Comparison of ENCODE assay signal across 37 cellular contexts in genomic region chr20:48649868-48650267, GRCh38.
"Had no signal": no experiment of that assay in that cellular context is flagged by ENCODE, and none has a peak within 500 bp of the region (broad histone marks: within the 10 kb centered on the region; RNA-seq: fewer than 3 reads in every experiment).

No MANE protein-coding gene starts in this region.

- H3K9me3 ChIP-seq: adrenal gland, body of pancreas, breast epithelium had no signal

- ATAC-seq: activated CD4-positive, alpha-beta T cell treated with anti-CD3 and anti-CD28 coated beads for 36 hours; activated CD4-positive, CD25-positive, alpha-beta regulatory T cell treated with anti-CD3 and anti-CD28 coated beads, Interleukin-2, amount 50 U/mL, for 24 hours; activated CD8-positive, alpha-beta memory T cell treated with anti-CD3 and anti-CD28 coated beads, Interleukin-2, amount 10 ng/mL, durations not matched to agents 7 days and 5 days; activated CD8-positive, alpha-beta T cell treated with anti-CD3 and anti-CD28 coated beads, Interleukin-2, amount 10 ng/mL, durations not matched to agents 7 days and 5 days; activated naive CD4-positive, alpha-beta T cell treated with anti-CD3 and anti-CD28 coated beads, Interleukin-2, amount 50 U/mL, for 72 hours; body of pancreas had no signal

- H3K27me3 ChIP-seq: adrenal gland, body of pancreas, brain microvascular endothelial cell, breast epithelium had no signal

- H3K27ac ChIP-seq: adrenal gland, body of pancreas, brain microvascular endothelial cell, breast epithelium, VCaP had no signal

- H3K9me3 Mint-ChIP-seq: activated B cell treated with CpG ODN at 0.5 μM for 24 hours; activated CD4-positive, alpha-beta memory T cell treated with anti-CD3 and anti-CD28 coated beads, Interleukin-2, amount 10 ng/mL, durations not matched to agents 7 days and 5 days; activated CD4-positive, alpha-beta T cell treated with anti-CD3 and anti-CD28 coated beads, Interleukin-2, amount 10 ng/mL, durations not matched to agents 7 days and 5 days; activated naive CD4-positive, alpha-beta T cell treated with anti-CD3 and anti-CD28 coated beads, Interleukin-2, amount 10 ng/mL, durations not matched to agents 7 days and 5 days; activated naive CD4-positive, alpha-beta T cell treated with anti-CD3 and anti-CD28 coated beads, Interleukin-2, amount 50 U/mL, for 72 hours; activated naive CD8-positive, alpha-beta T cell treated with anti-CD3 and anti-CD28 coated beads for 36 hours; activated T-cell treated with anti-CD3 and anti-CD28 coated beads, Interleukin-2, amount 50 U/mL, for 24 hours; activated T-helper 2 cell treated with anti-CD3 and anti-CD28 coated beads, Interferon-gamma antibody, Interleukin-2, Interleukin-4, amounts not matched to agents 10 μg/mL and 5 μg/mL and 100 μg/mL, durations not matched to agents 14 hours and 24 hours and 36 hours; T-helper 1 cell treated with Interleukin-12 subunit alpha and Interleukin-12 subunit beta and Interleukin-4 antibody, amounts not matched to agents 30 μg/mL and 1 μg/mL, for 36 hours; T-helper 2 cell treated with Interferon-gamma antibody and Interleukin-4, amounts not matched to agents 5 μg/mL and 100 μg/mL, for 36 hours had no signal

- DNase-seq: activated B cell treated with CpG ODN at 0.5 μM for 24 hours; activated CD4-positive, alpha-beta memory T cell treated with anti-CD3 and anti-CD28 coated beads, Interleukin-2, amount 10 ng/mL, durations not matched to agents 7 days and 5 days; activated CD4-positive, alpha-beta T cell treated with anti-CD3 and anti-CD28 coated beads for 1 hour; activated CD4-positive, alpha-beta T cell treated with anti-CD3 and anti-CD28 coated beads for 36 hours; activated CD4-positive, alpha-beta T cell treated with anti-CD3 and anti-CD28 coated beads for 48 hours; activated CD4-positive, alpha-beta T cell treated with anti-CD3 and anti-CD28 coated beads, Interleukin-2, amount 10 ng/mL, durations not matched to agents 7 days and 5 days; activated CD4-positive, alpha-beta T cell treated with anti-CD3 and anti-CD28 coated beads, Interleukin-2, amount 50 U/mL, for 48 hours; activated CD8-positive, alpha-beta memory T cell treated with anti-CD3 and anti-CD28 coated beads for 24 hours; activated CD8-positive, alpha-beta memory T cell treated with anti-CD3 and anti-CD28 coated beads, Interleukin-2, amount 10 ng/mL, durations not matched to agents 7 days and 5 days; activated CD8-positive, alpha-beta memory T cell treated with anti-CD3 and anti-CD28 coated beads, Interleukin-2, amount 50 U/mL, for 48 hours; activated CD8-positive, alpha-beta T cell treated with anti-CD3 and anti-CD28 coated beads, Interleukin-2, amount 10 ng/mL, durations not matched to agents 7 days and 5 days; activated effector memory CD4-positive, alpha-beta T cell treated with Interleukin-2 at 50 U/mL for 16 hours; activated gamma-delta T cell; activated naive CD4-positive, alpha-beta T cell treated with anti-CD3 and anti-CD28 coated beads, Interleukin-2, amount 10 ng/mL, durations not matched to agents 7 days and 5 days; activated naive CD4-positive, alpha-beta T cell treated with Interleukin-2 at 50 U/mL for 16 hours; activated naive CD8-positive, alpha-beta T cell treated with anti-CD3 and anti-CD28 coated beads for 36 hours; activated T-cell treated with anti-CD3 and anti-CD28 coated beads, Interleukin-2, amount 50 U/mL, for 24 hours; activated T-cell treated with anti-CD3 and anti-CD28 coated beads, Interleukin-2, amount 50 U/mL, for 48 hours; adrenal gland; amniotic stem cell; aorta; body of pancreas; brain microvascular endothelial cell; central memory CD4-positive, alpha-beta T cell; cerebellar nuclear complex; T-helper 1 cell; T-helper 2 cell; T-helper 9 cell had no signal

- H3K4me1 Mint-ChIP-seq: activated B cell treated with CpG ODN at 0.5 μM for 24 hours; activated CD4-positive, alpha-beta memory T cell treated with anti-CD3 and anti-CD28 coated beads, Interleukin-2, amount 10 ng/mL, durations not matched to agents 7 days and 5 days; activated CD4-positive, alpha-beta T cell treated with anti-CD3 and anti-CD28 coated beads for 36 hours; activated CD4-positive, alpha-beta T cell treated with anti-CD3 and anti-CD28 coated beads, Interleukin-2, amount 10 ng/mL, durations not matched to agents 7 days and 5 days; activated CD8-positive, alpha-beta memory T cell treated with anti-CD3 and anti-CD28 coated beads, Interleukin-2, amount 10 ng/mL, durations not matched to agents 7 days and 5 days; activated naive CD4-positive, alpha-beta T cell treated with anti-CD3 and anti-CD28 coated beads, Interleukin-2, amount 10 ng/mL, durations not matched to agents 7 days and 5 days; activated naive CD8-positive, alpha-beta T cell treated with anti-CD3 and anti-CD28 coated beads for 36 hours had no signal

- H3K4me3 Mint-ChIP-seq: activated B cell treated with CpG ODN at 0.5 μM for 24 hours; activated CD4-positive, alpha-beta memory T cell treated with anti-CD3 and anti-CD28 coated beads, Interleukin-2, amount 10 ng/mL, durations not matched to agents 7 days and 5 days; activated CD4-positive, alpha-beta T cell treated with anti-CD3 and anti-CD28 coated beads for 36 hours; activated CD4-positive, alpha-beta T cell treated with anti-CD3 and anti-CD28 coated beads, Interleukin-2, amount 10 ng/mL, durations not matched to agents 7 days and 5 days; activated CD8-positive, alpha-beta memory T cell treated with anti-CD3 and anti-CD28 coated beads, Interleukin-2, amount 10 ng/mL, durations not matched to agents 7 days and 5 days; activated CD8-positive, alpha-beta T cell treated with anti-CD3 and anti-CD28 coated beads, Interleukin-2, amount 10 ng/mL, durations not matched to agents 7 days and 5 days; activated naive CD4-positive, alpha-beta T cell treated with anti-CD3 and anti-CD28 coated beads, Interleukin-2, amount 10 ng/mL, durations not matched to agents 7 days and 5 days; activated naive CD8-positive, alpha-beta T cell treated with anti-CD3 and anti-CD28 coated beads for 36 hours; activated T-cell treated with anti-CD3 and anti-CD28 coated beads, Interleukin-2, amount 50 U/mL, for 24 hours; T-helper 1 cell treated with Interleukin-12 subunit alpha and Interleukin-12 subunit beta and Interleukin-4 antibody, amounts not matched to agents 30 μg/mL and 1 μg/mL, for 36 hours; T-helper 2 cell treated with Interferon-gamma antibody and Interleukin-4, amounts not matched to agents 5 μg/mL and 100 μg/mL, for 36 hours had no signal

- H3K4me1 ChIP-seq: body of pancreas, breast epithelium had no signal

- FAIRE-seq: astrocyte, TTC549 had no signal

- H3K27ac Mint-ChIP-seq: activated B cell treated with CpG ODN at 0.5 μM for 24 hours; activated CD4-positive, alpha-beta memory T cell treated with anti-CD3 and anti-CD28 coated beads, Interleukin-2, amount 10 ng/mL, durations not matched to agents 7 days and 5 days; activated CD4-positive, alpha-beta T cell treated with anti-CD3 and anti-CD28 coated beads for 36 hours; activated CD4-positive, alpha-beta T cell treated with anti-CD3 and anti-CD28 coated beads, Interleukin-2, amount 10 ng/mL, durations not matched to agents 7 days and 5 days; activated CD8-positive, alpha-beta memory T cell treated with anti-CD3 and anti-CD28 coated beads, Interleukin-2, amount 10 ng/mL, durations not matched to agents 7 days and 5 days; activated CD8-positive, alpha-beta T cell treated with anti-CD3 and anti-CD28 coated beads, Interleukin-2, amount 10 ng/mL, durations not matched to agents 7 days and 5 days; activated naive CD4-positive, alpha-beta T cell treated with anti-CD3 and anti-CD28 coated beads, Interleukin-2, amount 10 ng/mL, durations not matched to agents 7 days and 5 days; activated naive CD8-positive, alpha-beta T cell treated with anti-CD3 and anti-CD28 coated beads for 36 hours; activated T-cell treated with anti-CD3 and anti-CD28 coated beads, Interleukin-2, amount 50 U/mL, for 24 hours; activated T-helper 2 cell treated with anti-CD3 and anti-CD28 coated beads, Interferon-gamma antibody, Interleukin-2, Interleukin-4, amounts not matched to agents 10 μg/mL and 5 μg/mL and 100 μg/mL, durations not matched to agents 14 hours and 24 hours and 36 hours; T-helper 1 cell treated with Interleukin-12 subunit alpha and Interleukin-12 subunit beta and Interleukin-4 antibody, amounts not matched to agents 30 μg/mL and 1 μg/mL, for 36 hours; T-helper 2 cell treated with Interferon-gamma antibody and Interleukin-4, amounts not matched to agents 5 μg/mL and 100 μg/mL, for 36 hours had no signal

- H3K27me3 Mint-ChIP-seq: activated B cell treated with CpG ODN at 0.5 μM for 24 hours; activated CD4-positive, alpha-beta memory T cell treated with anti-CD3 and anti-CD28 coated beads, Interleukin-2, amount 10 ng/mL, durations not matched to agents 7 days and 5 days; activated CD4-positive, alpha-beta T cell treated with anti-CD3 and anti-CD28 coated beads for 36 hours; activated CD4-positive, alpha-beta T cell treated with anti-CD3 and anti-CD28 coated beads, Interleukin-2, amount 10 ng/mL, durations not matched to agents 7 days and 5 days; activated CD8-positive, alpha-beta memory T cell treated with anti-CD3 and anti-CD28 coated beads, Interleukin-2, amount 10 ng/mL, durations not matched to agents 7 days and 5 days; activated naive CD4-positive, alpha-beta T cell treated with anti-CD3 and anti-CD28 coated beads, Interleukin-2, amount 10 ng/mL, durations not matched to agents 7 days and 5 days; activated naive CD8-positive, alpha-beta T cell treated with anti-CD3 and anti-CD28 coated beads for 36 hours; activated T-cell treated with anti-CD3 and anti-CD28 coated beads, Interleukin-2, amount 50 U/mL, for 24 hours had no signal

- H3K4me3 ChIP-seq: adrenal gland, body of pancreas, breast epithelium had no signal
